ENCODE assay signal across 24 cellular contexts in the genomic region with DNA sequence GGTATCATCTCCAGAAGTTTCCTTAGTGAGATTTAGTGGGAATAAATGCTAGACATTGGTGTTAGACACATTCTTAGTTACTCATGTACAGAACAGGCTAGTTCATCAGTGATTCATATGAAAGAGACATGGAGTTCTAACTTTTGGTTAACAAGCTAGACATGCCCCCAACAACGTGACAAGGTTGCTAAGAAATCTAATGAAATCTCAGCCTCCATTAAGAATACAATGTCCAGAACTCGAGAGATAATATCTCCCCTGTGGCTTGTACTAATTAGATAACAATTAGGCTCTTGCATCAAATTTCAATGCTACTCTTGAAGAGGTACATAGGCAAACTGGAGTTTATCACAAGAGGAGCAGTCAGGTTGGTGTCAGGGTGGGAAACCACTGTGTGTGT. TPM values are rescaled to one million over a fixed set of nuclear protein-coding genes. Genes with fewer than 3 reads are reported as not detected.
DNase-seq lines count a peak whose midpoint lies in the region; ATAC-seq, FAIRE-seq and TF ChIP-seq lines count a peak whose summit lies in the region.
"Had no signal": no experiment of that assay in that cellular context is flagged by ENCODE, and none has a peak within 500 bp of the region (broad histone marks: within the 10 kb centered on the region; RNA-seq: fewer than 3 reads in every experiment).

No MANE protein-coding gene starts in this region.

- no peak overlapping the region for H3K27ac Mint-ChIP-seq in activated naive CD4-positive, alpha-beta T cell treated with anti-CD3 and anti-CD28 coated beads, Interleukin-2, amount 10 ng/mL, durations not matched to agents 7 days and 5 days
- no peak overlapping the region for H3K27ac Mint-ChIP-seq in activated CD4-positive, alpha-beta T cell treated with anti-CD3 and anti-CD28 coated beads for 36 hours
- H3K27ac Mint-ChIP-seq: activated CD8-positive, alpha-beta T cell treated with anti-CD3 and anti-CD28 coated beads, Interleukin-2, amount 10 ng/mL, durations not matched to agents 7 days and 5 days; activated naive CD4-positive, alpha-beta T cell treated with anti-CD3 and anti-CD28 coated beads, Interleukin-2, amount 50 U/mL, for 72 hours; stimulated activated naive CD8-positive, alpha-beta T cell treated with anti-CD3 and anti-CD28 coated beads, Interleukin-15, Interleukin-2, amounts not matched to agents 100 ng/mL and 50 ng/mL, for 24 hours had no signal

- H3K27ac ChIP-seq in keratinocyte (ENCODE audit: control insufficient read depth, insufficient read depth, low read length) = no peak overlapping the region
- H3K27ac ChIP-seq in upper lobe of left lung = no peak overlapping the region
- H3K27ac ChIP-seq: BLaER1, colonic mucosa, left ventricle myocardium inferior had no signal

- ATAC-seq in SK-N-SH treated with all-trans-retinoic acid at 6 μM for 48 hours (peak; percentile 66), upper lobe of left lung (ENCODE audit: low FRiP score in 2 of 2) (no peak)
- no peak for ATAC-seq in activated CD4-positive, alpha-beta T cell treated with anti-CD3 and anti-CD28 coated beads for 36 hours
- ATAC-seq: activated CD8-positive, alpha-beta T cell treated with anti-CD3 and anti-CD28 coated beads, Interleukin-2, amount 10 ng/mL, durations not matched to agents 7 days and 5 days; activated naive CD4-positive, alpha-beta T cell treated with anti-CD3 and anti-CD28 coated beads, Interleukin-2, amount 50 U/mL, for 72 hours had no signal

- DNase-seq in BE2C (peak; percentile 26), H54 (ENCODE audit: insufficient read length, low spot score) (no peak), keratinocyte (ENCODE audit: low read depth, low spot score) (no peak), upper lobe of left lung (no peak)
- DNase-seq in activated naive CD4-positive, alpha-beta T cell treated with anti-CD3 and anti-CD28 coated beads, Interleukin-2, amount 10 ng/mL, durations not matched to agents 7 days and 5 days = no peak
- DNase-seq in activated CD4-positive, alpha-beta T cell treated with anti-CD3 and anti-CD28 coated beads for 36 hours = no peak
- DNase-seq: activated CD8-positive, alpha-beta T cell treated with anti-CD3 and anti-CD28 coated beads, Interleukin-2, amount 10 ng/mL, durations not matched to agents 7 days and 5 days; colonic mucosa; DMS153; effector CD4-positive, alpha-beta T cell; left ventricle myocardium inferior; NCI-H1417 treated with DMSO at 0.1 percent for 48 hours; NCI-H2107; NCI-H446 treated with DMSO at 0.1 percent for 48 hours; NK-92 treated with Interleukin-12 subunit alpha and Interleukin-12 subunit beta, amount 100 ng/mL, for 24 hours; small intestine; stimulated activated CD4-positive, alpha-beta T cell treated with anti-CD3 and anti-CD28 coated beads, Interleukin-1b, Interleukin-23, amount 100 ng/mL, for 48 hours; T-helper 2 cell had no signal

- no peaks in the 10 kb centered on the region for H3K9me1 ChIP-seq in keratinocyte (ENCODE audit: control insufficient read depth, extremely low read depth, insufficient read depth, low read length)

- peaks cover 15% of the 10 kb centered on the region for H3K4me1 ChIP-seq in BE2C
- peaks cover 38% of the 10 kb centered on the region for H3K4me1 ChIP-seq in keratinocyte (ENCODE audit: control insufficient read depth, extremely low read depth, insufficient read depth, low read length)
- H3K4me1 ChIP-seq in upper lobe of left lung = peaks cover 0 to 3% (median 0%) of the 10 kb centered on the region in 4 donors
- H3K4me1 ChIP-seq: BLaER1, colonic mucosa, left ventricle myocardium inferior had no signal

- H3K36me3 Mint-ChIP-seq in activated naive CD4-positive, alpha-beta T cell treated with anti-CD3 and anti-CD28 coated beads, Interleukin-2, amount 10 ng/mL, durations not matched to agents 7 days and 5 days = no peaks in the 10 kb centered on the region
- H3K36me3 Mint-ChIP-seq in activated CD4-positive, alpha-beta T cell treated with anti-CD3 and anti-CD28 coated beads for 36 hours (ENCODE audit: low read depth) = no peaks in the 10 kb centered on the region

- H3K4me3 ChIP-seq in BE2C (ENCODE audit: low read depth, low read length) (no peak overlapping the region), keratinocyte (ENCODE audit: control insufficient read depth in 2 of 3, extremely low read depth in 1 of 3, insufficient read depth in 2 of 3, low read depth in 1 of 3, low read length in 3 of 3) (no peak overlapping the region), upper lobe of left lung (no peak overlapping the region)
- H3K4me3 ChIP-seq: BLaER1, colonic mucosa, left ventricle myocardium inferior had no signal

- POLR2A ChIA-PET in activated CD4-positive, alpha-beta T cell treated with anti-CD3 and anti-CD28 coated beads for 36 hours (lab: Charles Lee) = no interaction called here

- H3K4me3 Mint-ChIP-seq in activated naive CD4-positive, alpha-beta T cell treated with anti-CD3 and anti-CD28 coated beads, Interleukin-2, amount 10 ng/mL, durations not matched to agents 7 days and 5 days = no peak overlapping the region
- no peak overlapping the region for H3K4me3 Mint-ChIP-seq in activated CD4-positive, alpha-beta T cell treated with anti-CD3 and anti-CD28 coated beads for 36 hours
- H3K4me3 Mint-ChIP-seq: activated CD8-positive, alpha-beta T cell treated with anti-CD3 and anti-CD28 coated beads, Interleukin-2, amount 10 ng/mL, durations not matched to agents 7 days and 5 days; stimulated activated naive CD8-positive, alpha-beta T cell treated with anti-CD3 and anti-CD28 coated beads, Interleukin-15, Interleukin-2, amounts not matched to agents 100 ng/mL and 50 ng/mL, for 24 hours had no signal

- intact Hi-C loops in activated CD4-positive, alpha-beta T cell treated with anti-CD3 and anti-CD28 coated beads for 36 hours (cut with DNase I, micrococcal nuclease) = no loop called here

- no peaks in the 10 kb centered on the region for H3K9me3 Mint-ChIP-seq in activated naive CD4-positive, alpha-beta T cell treated with anti-CD3 and anti-CD28 coated beads, Interleukin-2, amount 10 ng/mL, durations not matched to agents 7 days and 5 days
- H3K9me3 Mint-ChIP-seq in activated CD4-positive, alpha-beta T cell treated with anti-CD3 and anti-CD28 coated beads for 36 hours (ENCODE audit: low read depth) = no peaks in the 10 kb centered on the region
- H3K9me3 Mint-ChIP-seq: stimulated activated naive CD8-positive, alpha-beta T cell treated with anti-CD3 and anti-CD28 coated beads, Interleukin-15, Interleukin-2, amounts not matched to agents 100 ng/mL and 50 ng/mL, for 24 hours had no signal

- H3K36me3 ChIP-seq in BE2C = no peaks in the 10 kb centered on the region
- no peaks in the 10 kb centered on the region for H3K36me3 ChIP-seq in keratinocyte (ENCODE audit: control insufficient read depth in 2 of 2, extremely low read depth in 1 of 2, insufficient read depth in 2 of 2, low read length in 2 of 2)
- H3K36me3 ChIP-seq in upper lobe of left lung = no peaks in the 10 kb centered on the region
- H3K36me3 ChIP-seq: BLaER1, colonic mucosa, left ventricle myocardium inferior had no signal

- no peak overlapping the region for H3K4me2 ChIP-seq in keratinocyte (ENCODE audit: control insufficient read depth, extremely low read depth, insufficient read depth, low read depth, low read length)
- H3K4me2 ChIP-seq: BLaER1 had no signal

- no peak overlapping the region for H2AFZ ChIP-seq in keratinocyte (ENCODE audit: control insufficient read depth, low read length)

- WGBS in upper lobe of left lung, 2 donors = 71 to 75% methylated on average over 2 of the region's 2 CpGs

- TF ChIP-seq POLR2A in H54 (IDR thresholded peaks at IDR 0.05; ENCODE audit: low read depth, low read length) = no peak
- TF ChIP-seq POLR2A in upper lobe of left lung (IDR thresholded peaks at IDR 0.05) = no peak

- TF ChIP-seq CTCF in BE2C (IDR thresholded peaks at IDR 0.05; ENCODE audit: low read depth, low read length) (no peak), keratinocyte (optimal IDR thresholded peaks at IDR 0.05 in 1 of 3, IDR thresholded peaks at IDR 0.05 in 1 of 3, conservative IDR thresholded peaks at IDR 0.05 in 1 of 3; ENCODE audit: extremely low read depth in 1 of 3, insufficient read depth in 2 of 3, low read length in 3 of 3) (no peak), upper lobe of left lung (IDR thresholded peaks at IDR 0.05) (no peak)

- H3K9me3 ChIP-seq in BE2C = no peaks in the 10 kb centered on the region; the same call in 1 of the 2 replicates
- no peaks in the 10 kb centered on the region for H3K9me3 ChIP-seq in keratinocyte (ENCODE audit: control insufficient read depth, low read depth, low read length)
- no peaks in the 10 kb centered on the region for H3K9me3 ChIP-seq in upper lobe of left lung
- H3K9me3 ChIP-seq: colonic mucosa, left ventricle myocardium inferior had no signal

- dilution Hi-C loops in keratinocyte (cut with MboI; ENCODE audit: extremely low pct_ligation_motif_present, low sequenced_read_pairs) = no loop called here

- H3K27me3 Mint-ChIP-seq in activated naive CD4-positive, alpha-beta T cell treated with anti-CD3 and anti-CD28 coated beads, Interleukin-2, amount 10 ng/mL, durations not matched to agents 7 days and 5 days = peaks cover 24% of the 10 kb centered on the region
- H3K27me3 Mint-ChIP-seq in activated CD4-positive, alpha-beta T cell treated with anti-CD3 and anti-CD28 coated beads for 36 hours = peaks cover 35% of the 10 kb centered on the region

- FAIRE-seq in H54 (lab: Jason Lieb, UNC) (peak; percentile 65), keratinocyte (lab: Jason Lieb, UNC) (peak; percentile 34)
- FAIRE-seq: GM12892, islet of Langerhans, small intestine had no signal

- no peaks in the 10 kb centered on the region for H4K20me1 ChIP-seq in keratinocyte (ENCODE audit: control insufficient read depth, extremely low read depth, insufficient read depth, low read length)
- H4K20me1 ChIP-seq: BLaER1 had no signal

- H3K4me1 Mint-ChIP-seq in activated naive CD4-positive, alpha-beta T cell treated with anti-CD3 and anti-CD28 coated beads, Interleukin-2, amount 10 ng/mL, durations not matched to agents 7 days and 5 days = peaks cover 8% of the 10 kb centered on the region
- peaks cover 14% of the 10 kb centered on the region for H3K4me1 Mint-ChIP-seq in activated CD4-positive, alpha-beta T cell treated with anti-CD3 and anti-CD28 coated beads for 36 hours

- H3K27me3 ChIP-seq in BE2C (no peaks in the 10 kb centered on the region), keratinocyte (ENCODE audit: control insufficient read depth, extremely low read depth, insufficient read depth, low read length) (no peaks in the 10 kb centered on the region), upper lobe of left lung (no peaks in the 10 kb centered on the region)
- H3K27me3 ChIP-seq: BLaER1, colonic mucosa had no signal

- CTCF ChIA-PET in activated naive CD4-positive, alpha-beta T cell treated with anti-CD3 and anti-CD28 coated beads, Interleukin-2, amount 10 ng/mL, durations not matched to agents 7 days and 5 days (lab: Charles Lee) = interaction anchor here (0.7 kb wide), 1 partner anchor 729 kb away, joined by 3 read pairs; no protein-coding TSS in a partner anchor
- CTCF ChIA-PET in activated CD4-positive, alpha-beta T cell treated with anti-CD3 and anti-CD28 coated beads for 36 hours (lab: Charles Lee) = no interaction called here

- TF ChIP-seq EP300 in upper lobe of left lung (IDR thresholded peaks at IDR 0.05) = no peak

- H3K79me2 ChIP-seq in keratinocyte (ENCODE audit: control insufficient read depth, insufficient read depth, low read length) = no peaks in the 10 kb centered on the region

- H3K9ac ChIP-seq in keratinocyte (ENCODE audit: control insufficient read depth, extremely low read depth, insufficient read depth, low read length) = no peak overlapping the region
- H3K9ac ChIP-seq: BLaER1 had no signal

RNA-seq across cellular contexts. Expression of a gene that starts 16.7 kb away (rescaled TPM):
- 67.4 TPM for polyA plus RNA-seq in BE2C (2012; ENCODE audit: insufficient read depth, insufficient read length, low read depth)
- 49.9 to 71.3 TPM (median 67.6 TPM) in 3 replicates for polyA plus RNA-seq in keratinocyte
- 38.9 TPM for polyA plus RNA-seq in keratinocyte (2011; ENCODE audit: low read depth)
- polyA plus RNA-seq in keratinocyte (2011; cell fraction: cytosol; rRNA removed) = 16.5 and 38.3 TPM in 2 replicates
- 54.5 and 77.6 TPM in 2 replicates for polyA plus RNA-seq in keratinocyte (2011; cell fraction: nucleus; rRNA removed)
- 22.5 and 56.2 TPM in 2 replicates for polyA plus RNA-seq in keratinocyte (2012; ENCODE audit: low replicate concordance)
- polyA minus RNA-seq in keratinocyte = 19.3 to 124 TPM (median 59.1 TPM) in 3 replicates
- 37.8 TPM for polyA minus RNA-seq in keratinocyte (2011; cell fraction: cytosol; rRNA and poly(A)+ RNA removed)
- polyA minus RNA-seq in keratinocyte (2011; cell fraction: nucleus; rRNA and poly(A)+ RNA removed) = 84.6 and 158 TPM in 2 replicates
- total RNA-seq in upper lobe of left lung = 100 to 1,000 TPM; 129 to 390 (median 186) TPM
- 10 to 100 TPM; 22.0 TPM for total RNA-seq in activated CD4-positive, alpha-beta T cell treated with anti-CD3 and anti-CD28 coated beads for 36 hours

Comparison
In these comparisons a context has a peak if more than half of its experiments do, and no peak if none do; other contexts are left out.
1. RNA of a gene that starts 16.7 kb away (total RNA-seq): 129 to 390 TPM in upper lobe of left lung; 22.0 TPM in activated CD4-positive, alpha-beta T cell treated with anti-CD3 and anti-CD28 coated beads for 36 hours; every median in the first group is over 4 times any median in the second.